In the genomic region with DNA sequence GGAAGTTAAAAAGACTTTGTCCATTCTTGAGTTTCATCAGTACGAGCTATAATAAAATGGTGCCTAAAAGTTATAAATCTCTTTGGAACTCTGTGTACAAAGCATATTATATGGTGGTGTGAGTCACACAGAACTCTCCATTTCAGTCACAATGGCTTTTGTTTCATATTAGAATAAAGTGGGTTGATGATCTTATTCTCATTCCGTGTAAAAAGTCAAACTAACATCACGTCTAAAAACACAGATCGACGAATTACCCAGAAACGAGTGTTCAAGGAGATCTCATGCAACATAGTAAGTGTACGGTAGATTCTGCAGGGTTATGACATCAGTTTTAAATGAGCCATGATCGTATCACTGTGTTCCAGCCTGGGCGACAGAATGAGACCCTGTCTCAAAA, we compare ENCODE assay signal across 13 cellular contexts.
DNase-seq lines count a peak whose midpoint lies in the region; ATAC-seq and TF ChIP-seq lines count a peak whose summit lies in the region.
"Had no signal": no experiment of that assay in that cellular context is flagged by ENCODE, and none has a peak within 500 bp of the region (broad histone marks: within the 10 kb centered on the region; RNA-seq: fewer than 3 reads in every experiment).

No MANE protein-coding gene starts in this region.

- peaks cover 19 to 22% of the 10 kb centered on the region in 2 donors for H3K4me1 Mint-ChIP-seq in natural killer cell treated with Interleukin-12 subunit alpha and Interleukin-12 subunit beta and Interleukin-15 and Interleukin-18, amount 100 ng/mL, for 72 hours (ENCODE audit: low read depth in 2 of 2)
- H3K4me1 Mint-ChIP-seq in natural killer cell: peaks cover 27% of the 10 kb centered on the region in 2 donors
- H3K4me1 Mint-ChIP-seq in activated CD4-positive, alpha-beta memory T cell treated with anti-CD3 and anti-CD28 coated beads for 36 hours (ENCODE audit: low read depth): peaks cover 69% of the 10 kb centered on the region

- H4K20me1 ChIP-seq in hepatocyte (ENCODE audit: insufficient read depth, poor library complexity, severe bottlenecking): no peaks in the 10 kb centered on the region

- peak overlapping the region; percentile 40 for H3K4me3 Mint-ChIP-seq in natural killer cell treated with Interleukin-12 subunit alpha and Interleukin-12 subunit beta and Interleukin-15 and Interleukin-18, amount 100 ng/mL, for 72 hours
- no peak overlapping the region for H3K4me3 Mint-ChIP-seq in natural killer cell
- H3K4me3 Mint-ChIP-seq in activated CD4-positive, alpha-beta memory T cell treated with anti-CD3 and anti-CD28 coated beads for 36 hours: peak overlapping the region; percentile 47
- H3K4me3 Mint-ChIP-seq: IgD-negative memory B cell had no signal

- no peak for DNase-seq in natural killer cell treated with Interleukin-12 subunit alpha and Interleukin-12 subunit beta and Interleukin-15 and Interleukin-18, amount 100 ng/mL, for 72 hours (ENCODE audit: low spot score)
- no peak for DNase-seq in natural killer cell
- peak; percentile 36 for DNase-seq in activated CD4-positive, alpha-beta memory T cell treated with anti-CD3 and anti-CD28 coated beads for 36 hours
- no peak for DNase-seq in hepatocyte (ENCODE audit: low spot score)
- no peak for DNase-seq in SKM-1 (lab: John Stamatoyannopoulos, UW; ENCODE audit: unreplicated experiment)
- no peak for DNase-seq in hypothalamus (lab: John Stamatoyannopoulos, UW)
- no peak for DNase-seq in NCI-H774 (lab: John Stamatoyannopoulos, UW)
- DNase-seq: body of pancreas, DMS 273 treated with DMSO at 0.1 percent for 48 hours, NCI-H2107, pancreas had no signal

- H3K9me3 ChIP-seq in hepatocyte (ENCODE audit: low read depth): no peaks in the 10 kb centered on the region
- H3K9me3 ChIP-seq: body of pancreas, pancreas had no signal

- H3K4me2 ChIP-seq in hepatocyte: peak overlapping the region; percentile 58

- no peak for TF ChIP-seq CTCF in natural killer cell (IDR thresholded peaks at IDR 0.05)
- TF ChIP-seq CTCF in hepatocyte (IDR thresholded peaks at IDR 0.05; ENCODE audit: poor library complexity): no peak

- WGBS in hepatocyte (ENCODE audit: low lambda C conversion rate, missing lambda C conversion rate): 84% methylated on average over 9 of the region's 9 CpGs

- no peaks in the 10 kb centered on the region for H3K27me3 Mint-ChIP-seq in natural killer cell treated with Interleukin-12 subunit alpha and Interleukin-12 subunit beta and Interleukin-15 and Interleukin-18, amount 100 ng/mL, for 72 hours
- H3K27me3 Mint-ChIP-seq in natural killer cell (ENCODE audit: low read depth in 2 of 2): no peaks in the 10 kb centered on the region
- H3K27me3 Mint-ChIP-seq in activated CD4-positive, alpha-beta memory T cell treated with anti-CD3 and anti-CD28 coated beads for 36 hours: no peaks in the 10 kb centered on the region

- POLR2A ChIA-PET in activated CD4-positive, alpha-beta memory T cell treated with anti-CD3 and anti-CD28 coated beads for 36 hours (lab: Charles Lee): interaction anchor here (0.6 to 1.3 kb wide), 5 partner anchors 13 to 63 kb away, joined by 3 to 9 read pairs (median 5); no protein-coding TSS in a partner anchor

- no peaks in the 10 kb centered on the region for H3K9me3 Mint-ChIP-seq in natural killer cell treated with Interleukin-12 subunit alpha and Interleukin-12 subunit beta and Interleukin-15 and Interleukin-18, amount 100 ng/mL, for 72 hours
- no peaks in the 10 kb centered on the region for H3K9me3 Mint-ChIP-seq in natural killer cell
- no peaks in the 10 kb centered on the region for H3K9me3 Mint-ChIP-seq in activated CD4-positive, alpha-beta memory T cell treated with anti-CD3 and anti-CD28 coated beads for 36 hours
- H3K9me3 Mint-ChIP-seq: IgD-negative memory B cell had no signal

- H3K4me1 ChIP-seq in hepatocyte (ENCODE audit: insufficient read depth): peaks cover 9% of the 10 kb centered on the region

- H3K27ac Mint-ChIP-seq in natural killer cell treated with Interleukin-12 subunit alpha and Interleukin-12 subunit beta and Interleukin-15 and Interleukin-18, amount 100 ng/mL, for 72 hours: peak overlapping the region; percentile 52 to 67
- H3K27ac Mint-ChIP-seq in natural killer cell: no peak overlapping the region
- H3K27ac Mint-ChIP-seq in activated CD4-positive, alpha-beta memory T cell treated with anti-CD3 and anti-CD28 coated beads for 36 hours: peak overlapping the region; percentile 94

- no peak overlapping the region for H2AFZ ChIP-seq in hepatocyte

- H3K79me2 ChIP-seq in hepatocyte: peaks cover 44% of the 10 kb centered on the region

- CTCF ChIA-PET in activated CD4-positive, alpha-beta memory T cell treated with anti-CD3 and anti-CD28 coated beads for 36 hours (lab: Charles Lee): interaction anchor here (0.8 to 2.1 kb wide), 5 partner anchors 12 to 127 kb away, joined by 3 to 7 read pairs (median 3); no protein-coding TSS in a partner anchor

- no peaks in the 10 kb centered on the region for H3K36me3 Mint-ChIP-seq in natural killer cell treated with Interleukin-12 subunit alpha and Interleukin-12 subunit beta and Interleukin-15 and Interleukin-18, amount 100 ng/mL, for 72 hours
- no peaks in the 10 kb centered on the region for H3K36me3 Mint-ChIP-seq in natural killer cell
- H3K36me3 Mint-ChIP-seq in activated CD4-positive, alpha-beta memory T cell treated with anti-CD3 and anti-CD28 coated beads for 36 hours: peaks cover 11% of the 10 kb centered on the region

- H3K9me2 ChIP-seq in hepatocyte (replicated peaks; ENCODE audit: insufficient read depth): no peaks in the 10 kb centered on the region

- H3K27ac ChIP-seq in hepatocyte: peak overlapping the region; percentile 65
- H3K27ac ChIP-seq: body of pancreas, pancreas had no signal

- H3K27me3 ChIP-seq in hepatocyte: no peaks in the 10 kb centered on the region
- H3K27me3 ChIP-seq: body of pancreas, pancreas had no signal

- no peak overlapping the region for H3K4me3 ChIP-seq in hepatocyte
- H3K4me3 ChIP-seq: body of pancreas, pancreas had no signal

- H3K36me3 ChIP-seq in hepatocyte (replicated peaks; ENCODE audit: insufficient read depth, low read depth): no peaks in the 10 kb centered on the region
- H3K36me3 ChIP-seq: pancreas had no signal

- ATAC-seq in natural killer cell treated with Interleukin-12 subunit alpha and Interleukin-12 subunit beta and Interleukin-15 and Interleukin-18, amount 100 ng/mL, for 72 hours: peak in 1 of 2 donors; percentile 73
- ATAC-seq in natural killer cell (no peak), HG02885 (IDR thresholded peaks at IDR 0.05; ENCODE audit: poor library complexity, unreplicated experiment) (no peak)
- ATAC-seq: body of pancreas, pancreas had no signal

- intact Hi-C loops in natural killer cell (cut with micrococcal nuclease): no loop called here
- intact Hi-C loops in activated CD4-positive, alpha-beta memory T cell treated with anti-CD3 and anti-CD28 coated beads for 36 hours (cut with micrococcal nuclease): loop anchor here (1.0 to 2.0 kb wide), 8 partner anchors 12 to 122 kb away; a partner anchor contains a TSS

Comparison
In these comparisons a context has a peak if more than half of its experiments do, and no peak if none do; other contexts are left out.
1. H3K27ac Mint-ChIP-seq: peak in natural killer cell treated with Interleukin-12 subunit alpha and Interleukin-12 subunit beta and Interleukin-15 and Interleukin-18, amount 100 ng/mL, for 72 hours (2 of 2) and activated CD4-positive, alpha-beta memory T cell treated with anti-CD3 and anti-CD28 coated beads for 36 hours (single experiment); none in natural killer cell (0 of 2).